In genomic region chr17:58631523-58632323, GRCh38 we compare ENCODE assay signal across 8 cellular contexts.
A peak's percentile ranks its signal among the peaks of the same experiment; 100 is the strongest.
DNase-seq lines count a peak whose midpoint lies in the region; ATAC-seq and TF ChIP-seq lines count a peak whose summit lies in the region.

No MANE protein-coding gene starts in this region.

- ATAC-seq in GM21717 (IDR thresholded peaks at IDR 0.05; ENCODE audit: unreplicated experiment): peak; percentile 67

- DNase-seq in DMS153 (lab: John Stamatoyannopoulos, UW) (peak; percentile 95), fibroblast of gingiva (ENCODE audit: low read depth) (peak; percentile 99), myocyte (ENCODE audit: low read depth) (peak; percentile 97)
- peak; percentile 99 for DNase-seq in Jurkat, Clone E6-1 (ENCODE audit: low read depth, low spot score)
- peak; percentile 96 to 97 for DNase-seq in activated T-cell treated with anti-CD3 and anti-CD28 coated beads, Interleukin-2, amount 50 U/mL, for 48 hours
- peak; percentile 95 for DNase-seq in stimulated activated CD8-positive, alpha-beta memory T cell treated with anti-CD3 and anti-CD28 coated beads, Interleukin-7, amount 100 ng/mL, for 24 hours (ENCODE audit: low read depth)

- H3K4me3 ChIP-seq in Jurkat, Clone E6-1 (ENCODE audit: low read length): peak overlapping the region; percentile 47

TF ChIP-seq in PFSK-1, 5 proteins besides CTCF, POLR2A, EP300 and RAD21:
- TF ChIP-seq SIN3A (IDR thresholded peaks at IDR 0.05; ENCODE audit: borderline replicate concordance, insufficient read depth, low read length) (peak; percentile 100), TAF1 (IDR thresholded peaks at IDR 0.05; ENCODE audit: borderline replicate concordance, insufficient read depth, low read length) (peak; percentile 94; the same call in 1 of the 2 replicates), FOXP2 (optimal IDR thresholded peaks at IDR 0.05; ENCODE audit: borderline replicate concordance, extremely low read depth, extremely low read length, insufficient read depth) (no peak), REST (IDR thresholded peaks at IDR 0.05; ENCODE audit: insufficient read depth in 1 of 2, low read depth in 2 of 2, low read length in 2 of 2) (peak in 1 of 2 experiments; percentile 70; a peak in 1 of 4 replicates), POLR2AphosphoS5 (IDR thresholded peaks at IDR 0.05; ENCODE audit: low read depth, low read length) (peak; percentile 100)

Comparison
In these comparisons a context has a peak if more than half of its experiments do, and no peak if none do; other contexts are left out.
1. Peak in every context shown above with its lines: DNase-seq, ATAC-seq and H3K4me3 ChIP-seq.